Comparison of ENCODE assay signal across 31 cellular contexts in the genomic region with DNA sequence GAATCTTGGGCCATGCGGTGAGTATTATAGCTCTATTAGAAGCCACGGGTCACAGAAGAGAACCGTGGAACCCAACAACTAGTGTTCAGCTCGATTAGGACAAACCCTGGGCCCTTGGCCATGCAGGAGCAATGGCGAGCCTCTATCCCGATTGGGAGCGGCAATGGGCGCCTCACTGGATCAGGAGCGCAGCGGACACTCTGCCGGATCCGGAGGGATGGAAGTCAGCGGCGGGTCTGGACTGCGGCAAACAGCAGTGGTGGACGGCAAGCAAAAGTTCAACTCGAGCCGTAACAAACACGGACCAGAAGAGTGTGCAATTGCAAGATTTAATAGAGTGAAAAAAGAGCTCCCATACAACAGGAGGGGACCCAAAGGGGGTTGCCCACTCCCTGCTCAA.
"Had no signal": no experiment of that assay in that cellular context is flagged by ENCODE, and none has a peak within 500 bp of the region (broad histone marks: within the 10 kb centered on the region; RNA-seq: fewer than 3 reads in every experiment).

No MANE protein-coding gene starts in this region.

- H3K9me3 ChIP-seq: adrenal gland, ascending aorta, body of pancreas, breast epithelium had no signal

- H3K4me1 ChIP-seq: adrenal gland, ascending aorta, body of pancreas, breast epithelium had no signal

- H3K36me3 ChIP-seq: adrenal gland, ascending aorta, brain microvascular endothelial cell, breast epithelium, cardiac muscle cell had no signal

- H3K4me3 ChIP-seq: adrenal gland, ascending aorta, body of pancreas, breast epithelium, cardiac muscle cell had no signal

- H3K27ac ChIP-seq: adrenal gland, ascending aorta, body of pancreas, brain microvascular endothelial cell, breast epithelium, cardiac muscle cell had no signal

- DNase-seq: activated effector memory CD4-positive, alpha-beta T cell treated with anti-CD3 and anti-CD28 coated beads, Interleukin-2, amount 50 U/mL, for 16 hours; activated effector memory CD4-positive, alpha-beta T cell treated with Interleukin-2 at 50 U/mL for 16 hours; activated gamma-delta T cell; activated gamma-delta T cell treated with Interleukin-2 at 50 U/mL for 16 hours; activated naive CD4-positive, alpha-beta T cell; activated naive CD4-positive, alpha-beta T cell treated with anti-CD3 and anti-CD28 coated beads for 36 hours; activated naive CD4-positive, alpha-beta T cell treated with anti-CD3 and anti-CD28 coated beads, Interleukin-2, amount 10 ng/mL, durations not matched to agents 7 days and 5 days; activated naive CD4-positive, alpha-beta T cell treated with anti-CD3 and anti-CD28 coated beads, Interleukin-2, amount 50 U/mL, for 16 hours; activated naive CD4-positive, alpha-beta T cell treated with Interleukin-2 at 50 U/mL for 16 hours; activated naive CD8-positive, alpha-beta T cell treated with anti-CD3 and anti-CD28 coated beads for 36 hours; activated naive CD8-positive, alpha-beta T cell treated with anti-CD3 and anti-CD28 coated beads, Interleukin-2, amount 10 ng/mL, durations not matched to agents 7 days and 5 days; activated naive CD8-positive, alpha-beta T cell treated with anti-CD3 and anti-CD28 coated beads, Interleukin-2, amount 50 U/mL, for 24 hours; activated T-cell treated with anti-CD3 and anti-CD28 coated beads for 4 hours; activated T-cell treated with anti-CD3 and anti-CD28 coated beads, Interleukin-2, amount 50 U/mL, for 1 hour; activated T-cell treated with anti-CD3 and anti-CD28 coated beads, Interleukin-2, amount 50 U/mL, for 24 hours; activated T-cell treated with anti-CD3 and anti-CD28 coated beads, Interleukin-2, amount 50 U/mL, for 4 hours; activated T-cell treated with anti-CD3 and anti-CD28 coated beads, Interleukin-2, amount 50 U/mL, for 48 hours; activated T-cell treated with anti-CD3 and anti-CD28 coated beads, Interleukin-2, amount 50 U/mL, for 72 hours; adrenal gland; amniotic stem cell; amygdala; anterior cingulate cortex; aorta; body of pancreas; brain microvascular endothelial cell; caudate nucleus; central memory CD4-positive, alpha-beta T cell; cerebellar nuclear complex had no signal

- H3K27me3 ChIP-seq: adrenal gland, ascending aorta, body of pancreas, brain microvascular endothelial cell, breast epithelium, cardiac muscle cell had no signal
